18 cellular contexts compared by ENCODE assay signal in genomic region chr5:103778915-103779314, GRCh38.
DNase-seq lines count a peak whose midpoint lies in the region; ATAC-seq and TF ChIP-seq lines count a peak whose summit lies in the region.
"Had no signal": no experiment of that assay in that cellular context is flagged by ENCODE, and none has a peak within 500 bp of the region (broad histone marks: within the 10 kb centered on the region; RNA-seq: fewer than 3 reads in every experiment).

No MANE protein-coding gene starts in this region.

- H3K79me1 ChIP-seq in neuronal stem cell (ENCODE audit: low read depth, low read length), result no peaks in the 10 kb centered on the region

- H3K36me3 Mint-ChIP-seq in effector memory CD8-positive, alpha-beta T cell (ENCODE audit: insufficient read depth), result no peaks in the 10 kb centered on the region
- H3K36me3 Mint-ChIP-seq: CD8-positive, alpha-beta T cell had no signal

- no peak overlapping the region for H3K4ac ChIP-seq in neuronal stem cell (ENCODE audit: low read length)

- in situ Hi-C loops in GM13977 (cut with MboI; ENCODE audit: low pct_unique_long_range_greater_than_20kb, low sequenced_read_pairs, unreplicated experiment), result no loop called here

- H4K91ac ChIP-seq in neuronal stem cell (ENCODE audit: low read depth, low read length, poor library complexity), result no peak overlapping the region

- no peaks in the 10 kb centered on the region for H3K27me3 Mint-ChIP-seq in effector memory CD8-positive, alpha-beta T cell
- H3K27me3 Mint-ChIP-seq: B cell; CD4-positive, alpha-beta T cell had no signal

- H3K9me3 ChIP-seq in RWPE2 (ENCODE audit: severe bottlenecking), result no peaks in the 10 kb centered on the region
- H3K9me3 ChIP-seq in neuronal stem cell (replicated peaks in 1 of 2; ENCODE audit: control insufficient read depth in 2 of 2, insufficient read depth in 1 of 2, low read depth in 1 of 2, low read length in 2 of 2), result no peaks in the 10 kb centered on the region
- H3K9me3 ChIP-seq: A549, Caco-2 had no signal

- peak overlapping the region; percentile 92 for H3K18ac ChIP-seq in neuronal stem cell (ENCODE audit: low read length)

- H3K4me3 ChIP-seq in RWPE2 (ENCODE audit: severe bottlenecking) (no peak overlapping the region), neuronal stem cell (ENCODE audit: low read length in 2 of 2) (no peak overlapping the region)
- H3K4me3 ChIP-seq: A549; BLaER1 treated with 17β-estradiol and CSF1 and Interleukin-3, amounts not matched to agents 10 nM and 100 nM had no signal

- H2BK12ac ChIP-seq in neuronal stem cell (ENCODE audit: low read length), result peak overlapping the region; percentile 84

- H3K4me3 Mint-ChIP-seq in effector memory CD8-positive, alpha-beta T cell, result no peak overlapping the region
- H3K4me3 Mint-ChIP-seq: B cell; CD4-positive, alpha-beta T cell; CD8-positive, alpha-beta T cell had no signal

- H3K27me3 ChIP-seq in RWPE2 (ENCODE audit: insufficient read depth, poor library complexity, severe bottlenecking) (no peaks in the 10 kb centered on the region), neuronal stem cell (ENCODE audit: control insufficient read depth in 3 of 3, insufficient read depth in 3 of 3, low read depth in 1 of 3, low read length in 3 of 3) (no peaks in the 10 kb centered on the region)
- H3K27me3 ChIP-seq: BLaER1 treated with 17β-estradiol and CSF1 and Interleukin-3, amounts not matched to agents 10 nM and 100 nM had no signal

- no peak overlapping the region for H3K9ac ChIP-seq in neuronal stem cell (ENCODE audit: low read depth, low read length, poor library complexity)
- H3K9ac ChIP-seq: BLaER1 treated with 17β-estradiol and CSF1 and Interleukin-3, amounts not matched to agents 10 nM and 100 nM had no signal

- H3K27ac Mint-ChIP-seq in effector memory CD8-positive, alpha-beta T cell, result no peak overlapping the region
- H3K27ac Mint-ChIP-seq: B cell; CD4-positive, alpha-beta T cell; CD8-positive, alpha-beta T cell had no signal

- no peak overlapping the region for H2BK120ac ChIP-seq in neuronal stem cell (ENCODE audit: low read depth, low read length)

- H2BK5ac ChIP-seq in neuronal stem cell (ENCODE audit: low read length), result no peak overlapping the region

- no peak overlapping the region for H3K4me2 ChIP-seq in neuronal stem cell (ENCODE audit: insufficient read depth, low read length, poor library complexity, severe bottlenecking)
- H3K4me2 ChIP-seq: A549; BLaER1 treated with 17β-estradiol and CSF1 and Interleukin-3, amounts not matched to agents 10 nM and 100 nM had no signal

- intact Hi-C loops in left ventricle myocardium superior (cut with micrococcal nuclease) (no loop called here), Right ventricle myocardium inferior (cut with DNase I) (no loop called here)

- H3K23ac ChIP-seq in neuronal stem cell (ENCODE audit: low read depth, low read length, poor library complexity), result peak overlapping the region; percentile 55

- no peak overlapping the region for H2BK15ac ChIP-seq in neuronal stem cell (ENCODE audit: low read length)

- peaks cover 6 to 15% of the 10 kb centered on the region in 2 donors for H3K9me3 Mint-ChIP-seq in effector memory CD8-positive, alpha-beta T cell
- H3K9me3 Mint-ChIP-seq: CD4-positive, alpha-beta T cell had no signal

- no CpG with 5 or more reads among the region's 16 CpGs for WGBS in neuronal stem cell (ENCODE audit: extremely low coverage in 2 of 2, insufficient read length in 2 of 2, insufficient replicate concordance in 1 of 2), 2 donors

- H3K36me3 ChIP-seq in RWPE2 (ENCODE audit: low read depth) (no peaks in the 10 kb centered on the region), neuronal stem cell (replicated peaks in 1 of 2; ENCODE audit: control insufficient read depth in 2 of 2, insufficient read depth in 2 of 2, low read length in 2 of 2) (no peaks in the 10 kb centered on the region)
- H3K36me3 ChIP-seq: BLaER1 treated with 17β-estradiol and CSF1 and Interleukin-3, amounts not matched to agents 10 nM and 100 nM had no signal

- no peak overlapping the region for H3K27ac ChIP-seq in RWPE2 (ENCODE audit: poor library complexity, severe bottlenecking)
- no peak overlapping the region for H3K27ac ChIP-seq in neuronal stem cell (replicated peaks; ENCODE audit: low read length)
- H3K27ac ChIP-seq: 22Rv1; A549; BLaER1 treated with 17β-estradiol and CSF1 and Interleukin-3, amounts not matched to agents 10 nM and 100 nM; C4-2B had no signal

- H3K4me1 Mint-ChIP-seq in effector memory CD8-positive, alpha-beta T cell (ENCODE audit: low read depth in 2 of 2), result no peaks in the 10 kb centered on the region
- H3K4me1 Mint-ChIP-seq: B cell had no signal

- TF ChIP-seq CTCF in RWPE2 (IDR thresholded peaks at IDR 0.05; ENCODE audit: poor library complexity, severe bottlenecking), result no peak
- no peak for TF ChIP-seq CTCF in GM13977 (IDR thresholded peaks at IDR 0.05; ENCODE audit: extremely low read depth, insufficient read depth, missing control alignments)

- H3K14ac ChIP-seq in neuronal stem cell (ENCODE audit: low read length), result peak overlapping the region; percentile 38

- peak overlapping the region; percentile 17 for H2AFZ ChIP-seq in neuronal stem cell (ENCODE audit: low read length)

- ATAC-seq in left ventricle myocardium superior, result no peak
- ATAC-seq in Right ventricle myocardium inferior, result no peak
- ATAC-seq in RWPE2 (ENCODE audit: low read depth), result no peak
- ATAC-seq in effector memory CD8-positive, alpha-beta T cell (replicated peaks), result no peak
- ATAC-seq: A549; CD8-positive, alpha-beta T cell had no signal

- H2AK5ac ChIP-seq in neuronal stem cell (ENCODE audit: low read depth, low read length), result peak overlapping the region; percentile 70

- DNase-seq in left ventricle myocardium superior (peak; percentile 21), Right ventricle myocardium inferior (ENCODE audit: missing footprints) (no peak), RWPE2 (ENCODE audit: low spot score) (peak; percentile 37), neuronal stem cell (ENCODE audit: low spot score) (no peak), GM13977 (ENCODE audit: low spot score) (no peak)
- no peak for DNase-seq in effector memory CD8-positive, alpha-beta T cell
- DNase-seq: AML-193; Caco-2; Calu3; CD4-positive, alpha-beta T cell; CD8-positive, alpha-beta T cell; DMS79 treated with DMSO at 0.1 percent for 48 hours; GF-D8 had no signal

- no peak overlapping the region for H4K8ac ChIP-seq in neuronal stem cell (ENCODE audit: low read depth, low read length)

- no peaks in the 10 kb centered on the region for H3K4me1 ChIP-seq in RWPE2 (ENCODE audit: insufficient read depth, poor library complexity, severe bottlenecking)
- no peaks in the 10 kb centered on the region for H3K4me1 ChIP-seq in neuronal stem cell (ENCODE audit: control insufficient read depth in 2 of 2, insufficient read depth in 1 of 2, low read depth in 1 of 2, low read length in 2 of 2)
- H3K4me1 ChIP-seq: A549; BLaER1 treated with 17β-estradiol and CSF1 and Interleukin-3, amounts not matched to agents 10 nM and 100 nM; Caco-2 had no signal

Comparison
In these comparisons a context has a peak if more than half of its experiments do, and no peak if none do; other contexts are left out.
1. DNase-seq: peak in left ventricle myocardium superior (single experiment) and RWPE2 (single experiment); none in Right ventricle myocardium inferior (single experiment), neuronal stem cell (single experiment), GM13977 (single experiment) and effector memory CD8-positive, alpha-beta T cell (0 of 3).